Comparison of ENCODE assay signal across 28 cellular contexts in genomic region chr2:170250584-170250983, GRCh38.
"Had no signal": no experiment of that assay in that cellular context is flagged by ENCODE, and none has a peak within 500 bp of the region (broad histone marks: within the 10 kb centered on the region; RNA-seq: fewer than 3 reads in every experiment).

No MANE protein-coding gene starts in this region.

- H3K27ac ChIP-seq: stomach, suprapubic skin, testis, thoracic aorta, thyroid gland, tibial artery, transverse colon, upper lobe of left lung, upper lobe of right lung, uterus, vagina had no signal

- H3K4me3 Mint-ChIP-seq: stimulated activated effector memory CD8-positive, alpha-beta T cell treated with anti-CD3 and anti-CD28 coated beads, Interleukin-12 subunit alpha, Interleukin-12 subunit beta, amount 100 ng/mL, for 72 hours; stimulated activated memory B cell treated with anti-CD40 and anti-IgM and Interleukin-4, amounts not matched to agents 10 μg/mL and 1 μg/mL and 100 μg/mL, for 72 hours; stimulated activated naive B cell treated with anti-CD40 and anti-IgM and Interleukin-4, amounts not matched to agents 10 μg/mL and 1 μg/mL and 100 μg/mL, for 72 hours; stimulated activated naive CD8-positive, alpha-beta T cell treated with anti-CD3 and anti-CD28 coated beads, Interleukin-15, amount 100 ng/mL, for 72 hours; stimulated activated naive CD8-positive, alpha-beta T cell treated with anti-CD3 and anti-CD28 coated beads, Interleukin-15, Interleukin-2, amounts not matched to agents 100 ng/mL and 50 ng/mL, for 24 hours; type B pancreatic cell had no signal

- DNase-seq: stimulated activated CD4-positive, alpha-beta T cell treated with anti-CD3 and anti-CD28 coated beads, Interleukin-2, amount 100 ng/mL, for 48 hours; stimulated activated CD4-positive, alpha-beta T cell treated with anti-CD3 and anti-CD28 coated beads, Interleukin-4, amount 100 ng/mL, for 1 hour; stimulated activated CD4-positive, alpha-beta T cell treated with anti-CD3 and anti-CD28 coated beads, Interleukin-4, amount 100 ng/mL, for 24 hours; stimulated activated CD4-positive, alpha-beta T cell treated with anti-CD3 and anti-CD28 coated beads, Interleukin-4, amount 100 ng/mL, for 4 hours; stimulated activated CD8-positive, alpha-beta memory T cell treated with anti-CD3 and anti-CD28 coated beads, Interleukin-4, amount 100 ng/mL, for 48 hours; stimulated activated naive B cell treated with anti-CD40 and anti-IgM and Interleukin-4, amounts not matched to agents 10 μg/mL and 1 μg/mL and 100 μg/mL, for 72 hours; stimulated activated naive CD4-positive, alpha-beta T cell; stimulated activated naive CD4-positive, alpha-beta T cell treated with Interleukin-2 at 50 U/mL for 16 hours; stimulated activated naive CD8-positive, alpha-beta T cell treated with anti-CD3 and anti-CD28 coated beads, Interleukin-15, amount 100 ng/mL, for 72 hours; stimulated activated naive CD8-positive, alpha-beta T cell treated with anti-CD3 and anti-CD28 coated beads, Interleukin-15, Interleukin-2, amounts not matched to agents 100 U/mL and 50 U/mL, for 24 hours; stomach; substantia nigra; testis; thyroid gland; tibial artery; transverse colon; trophoblast cell; upper lobe of left lung; upper lobe of right lung; uterus had no signal

- H3K4me1 ChIP-seq: stomach, suprapubic skin, thyroid gland, tibial artery, transverse colon, upper lobe of left lung, upper lobe of right lung, uterus, vagina had no signal

- H3K4me3 ChIP-seq: stomach, suprapubic skin, testis, thoracic aorta, thyroid gland, tibial artery, transverse colon, upper lobe of left lung, upper lobe of right lung, uterus, vagina had no signal

- H3K36me3 ChIP-seq: stomach, suprapubic skin, thoracic aorta, thyroid gland, tibial artery, transverse colon, upper lobe of left lung, upper lobe of right lung, uterus, vagina had no signal

- H3K9me3 Mint-ChIP-seq: stimulated activated effector memory CD8-positive, alpha-beta T cell treated with anti-CD3 and anti-CD28 coated beads, Interleukin-12 subunit alpha, Interleukin-12 subunit beta, amount 100 ng/mL, for 72 hours; stimulated activated memory B cell treated with anti-CD40 and anti-IgM and Interleukin-4, amounts not matched to agents 10 μg/mL and 1 μg/mL and 100 μg/mL, for 72 hours; stimulated activated naive B cell treated with anti-CD40 and anti-IgM and Interleukin-4, amounts not matched to agents 10 μg/mL and 1 μg/mL and 100 μg/mL, for 72 hours; stimulated activated naive CD8-positive, alpha-beta T cell treated with anti-CD3 and anti-CD28 coated beads, Interleukin-15, Interleukin-2, amounts not matched to agents 100 ng/mL and 50 ng/mL, for 24 hours; type B pancreatic cell had no signal

- H3K27ac Mint-ChIP-seq: stimulated activated effector memory CD8-positive, alpha-beta T cell treated with anti-CD3 and anti-CD28 coated beads, Interleukin-12 subunit alpha, Interleukin-12 subunit beta, amount 100 ng/mL, for 72 hours; stimulated activated memory B cell treated with anti-CD40 and anti-IgM and Interleukin-4, amounts not matched to agents 10 μg/mL and 1 μg/mL and 100 μg/mL, for 72 hours; stimulated activated naive B cell treated with anti-CD40 and anti-IgM and Interleukin-4, amounts not matched to agents 10 μg/mL and 1 μg/mL and 100 μg/mL, for 72 hours; stimulated activated naive CD8-positive, alpha-beta T cell treated with anti-CD3 and anti-CD28 coated beads, Interleukin-15, amount 100 ng/mL, for 72 hours; stimulated activated naive CD8-positive, alpha-beta T cell treated with anti-CD3 and anti-CD28 coated beads, Interleukin-15, Interleukin-2, amounts not matched to agents 100 ng/mL and 50 ng/mL, for 24 hours; type B pancreatic cell had no signal

- H3K4me1 Mint-ChIP-seq: stimulated activated effector memory CD8-positive, alpha-beta T cell treated with anti-CD3 and anti-CD28 coated beads, Interleukin-12 subunit alpha, Interleukin-12 subunit beta, amount 100 ng/mL, for 72 hours; stimulated activated memory B cell treated with anti-CD40 and anti-IgM and Interleukin-4, amounts not matched to agents 10 μg/mL and 1 μg/mL and 100 μg/mL, for 72 hours; stimulated activated naive B cell treated with anti-CD40 and anti-IgM and Interleukin-4, amounts not matched to agents 10 μg/mL and 1 μg/mL and 100 μg/mL, for 72 hours; stimulated activated naive CD8-positive, alpha-beta T cell treated with anti-CD3 and anti-CD28 coated beads, Interleukin-15, amount 100 ng/mL, for 72 hours had no signal

- H3K27me3 ChIP-seq: suprapubic skin, testis, thyroid gland, tibial artery, upper lobe of left lung, upper lobe of right lung, uterus, vagina had no signal

- FAIRE-seq: urothelium cell line had no signal

- H3K36me3 Mint-ChIP-seq: stimulated activated effector memory CD8-positive, alpha-beta T cell treated with anti-CD3 and anti-CD28 coated beads, Interleukin-12 subunit alpha, Interleukin-12 subunit beta, amount 100 ng/mL, for 72 hours; stimulated activated memory B cell treated with anti-CD40 and anti-IgM and Interleukin-4, amounts not matched to agents 10 μg/mL and 1 μg/mL and 100 μg/mL, for 72 hours; stimulated activated naive B cell treated with anti-CD40 and anti-IgM and Interleukin-4, amounts not matched to agents 10 μg/mL and 1 μg/mL and 100 μg/mL, for 72 hours; type B pancreatic cell had no signal

- ATAC-seq: stimulated activated effector memory CD8-positive, alpha-beta T cell treated with anti-CD3 and anti-CD28 coated beads, Interleukin-12 subunit alpha, Interleukin-12 subunit beta, amount 100 ng/mL, for 72 hours; stimulated activated memory B cell treated with anti-CD40 and anti-IgM and Interleukin-4, amounts not matched to agents 10 μg/mL and 1 μg/mL and 100 μg/mL, for 72 hours; stimulated activated naive B cell treated with anti-CD40 and anti-IgM and Interleukin-4, amounts not matched to agents 10 μg/mL and 1 μg/mL and 100 μg/mL, for 72 hours; stimulated activated naive CD8-positive, alpha-beta T cell treated with anti-CD3 and anti-CD28 coated beads, Interleukin-15, amount 100 ng/mL, for 72 hours; stimulated activated naive CD8-positive, alpha-beta T cell treated with anti-CD3 and anti-CD28 coated beads, Interleukin-15, Interleukin-2, amounts not matched to agents 100 U/mL and 50 U/mL, for 24 hours; upper lobe of right lung had no signal

- H3K9me3 ChIP-seq: stomach, suprapubic skin, testis, thoracic aorta, thyroid gland, tibial artery, transverse colon, upper lobe of left lung, upper lobe of right lung, uterus, vagina had no signal
